In the genomic region with DNA sequence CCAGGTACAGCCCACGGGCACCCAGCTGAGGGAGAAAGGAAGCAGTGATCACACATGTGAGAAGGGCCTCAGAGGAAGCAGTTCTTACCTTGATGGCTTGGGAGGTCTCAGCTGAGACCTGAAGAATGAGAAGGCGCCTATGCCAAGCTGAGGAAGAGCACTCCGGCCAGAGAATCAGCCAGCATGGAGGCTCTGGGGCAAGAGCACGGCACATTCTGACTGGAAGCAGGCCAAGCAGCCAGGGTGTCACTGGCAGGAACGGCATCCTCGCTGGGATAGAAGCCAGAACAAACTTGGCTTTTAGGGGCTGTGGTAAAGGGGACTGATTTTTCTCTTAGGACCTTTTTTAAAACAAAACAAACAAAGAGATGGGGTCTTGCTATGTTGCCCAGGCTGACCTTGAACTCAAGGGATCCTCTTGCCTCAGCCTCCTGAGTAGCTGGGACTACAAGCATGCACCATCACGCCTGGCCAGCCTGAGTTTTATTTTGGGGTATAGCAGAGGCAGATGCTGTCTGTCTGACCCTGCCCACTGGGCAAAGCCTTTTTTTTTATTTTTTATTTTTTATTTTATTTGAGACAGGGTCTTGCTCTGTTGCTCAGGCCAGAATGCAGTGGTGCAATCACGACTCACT, we compare ENCODE assay signal across 14 cellular contexts. TPM values are rescaled to one million over a fixed set of nuclear protein-coding genes. Genes with fewer than 3 reads are reported as not detected.
DNase-seq lines count a peak whose midpoint lies in the region; ATAC-seq and TF ChIP-seq lines count a peak whose summit lies in the region.
"Had no signal": no experiment of that assay in that cellular context is flagged by ENCODE, and none has a peak within 500 bp of the region (broad histone marks: within the 10 kb centered on the region; RNA-seq: fewer than 3 reads in every experiment).

No MANE protein-coding gene starts in this region.

- no peaks in the 10 kb centered on the region for H3K9me3 Mint-ChIP-seq in activated CD4-positive, alpha-beta memory T cell treated with anti-CD3 and anti-CD28 coated beads for 36 hours
- H3K9me3 Mint-ChIP-seq: activated naive CD8-positive, alpha-beta T cell treated with anti-CD3 and anti-CD28 coated beads for 36 hours had no signal

- H3K27me3 Mint-ChIP-seq in activated CD4-positive, alpha-beta memory T cell treated with anti-CD3 and anti-CD28 coated beads for 36 hours, result no peaks in the 10 kb centered on the region
- H3K27me3 Mint-ChIP-seq: activated naive CD8-positive, alpha-beta T cell treated with anti-CD3 and anti-CD28 coated beads for 36 hours had no signal

- no peaks in the 10 kb centered on the region for H3K9me3 ChIP-seq in gastrocnemius medialis
- H3K9me3 ChIP-seq: A549 had no signal

- TF ChIP-seq CTCF in gastrocnemius medialis (IDR thresholded peaks at IDR 0.05 in 4 of 5, conservative IDR thresholded peaks at IDR 0.05 in 1 of 5), result no peak

- peaks cover 29% of the 10 kb centered on the region for H3K36me3 Mint-ChIP-seq in activated CD4-positive, alpha-beta memory T cell treated with anti-CD3 and anti-CD28 coated beads for 36 hours

- H3K36me3 ChIP-seq in gastrocnemius medialis, result peaks cover 0 to 36% of the 10 kb centered on the region in 2 donors

- H3K27ac Mint-ChIP-seq in activated CD4-positive, alpha-beta memory T cell treated with anti-CD3 and anti-CD28 coated beads for 36 hours, result no peak overlapping the region
- H3K27ac Mint-ChIP-seq: activated naive CD8-positive, alpha-beta T cell treated with anti-CD3 and anti-CD28 coated beads for 36 hours had no signal

- H3K4me1 ChIP-seq in gastrocnemius medialis, result peaks cover 23 to 30% of the 10 kb centered on the region in 2 donors
- H3K4me1 ChIP-seq: A549 had no signal

- CTCF ChIA-PET in activated CD4-positive, alpha-beta memory T cell treated with anti-CD3 and anti-CD28 coated beads for 36 hours (lab: Charles Lee), result no interaction called here

- H3K4me1 Mint-ChIP-seq in activated CD4-positive, alpha-beta memory T cell treated with anti-CD3 and anti-CD28 coated beads for 36 hours (ENCODE audit: low read depth), result no peaks in the 10 kb centered on the region
- H3K4me1 Mint-ChIP-seq: activated naive CD8-positive, alpha-beta T cell treated with anti-CD3 and anti-CD28 coated beads for 36 hours had no signal

- no peak for TF ChIP-seq POLR2A in gastrocnemius medialis (IDR thresholded peaks at IDR 0.05)

- intact Hi-C loops in cardiac septum (cut with DNase I), result no loop called here
- intact Hi-C loops in gastrocnemius medialis (cut with DNase I; ENCODE audit: low total_unique reads), result no loop called here
- intact Hi-C loops in activated CD4-positive, alpha-beta memory T cell treated with anti-CD3 and anti-CD28 coated beads for 36 hours (cut with micrococcal nuclease), result no loop called here

- POLR2A ChIA-PET in activated CD4-positive, alpha-beta memory T cell treated with anti-CD3 and anti-CD28 coated beads for 36 hours (lab: Charles Lee), result interaction anchor here (0.6 kb wide), 1 partner anchor 184 kb away, joined by 3 read pairs; no protein-coding TSS in a partner anchor

- H3K4me3 ChIP-seq in gastrocnemius medialis, result no peak overlapping the region
- H3K4me3 ChIP-seq: A549, dorsolateral prefrontal cortex had no signal

- DNase-seq in NCI-H2029 (lab: John Stamatoyannopoulos, UW) (peak; percentile 2), NCI-H2029 treated with DMSO at 0.1 percent for 48 hours (lab: John Stamatoyannopoulos, UW) (no peak), astrocyte of the hippocampus (ENCODE audit: low read depth, low spot score) (peak; percentile 40), cardiac septum (ENCODE audit: low spot score) (peak; percentile 76), gastrocnemius medialis (peak; percentile 28 to 64)
- DNase-seq in activated CD4-positive, alpha-beta memory T cell treated with anti-CD3 and anti-CD28 coated beads for 36 hours, result no peak
- DNase-seq: activated naive CD8-positive, alpha-beta T cell treated with anti-CD3 and anti-CD28 coated beads for 36 hours; stimulated activated CD4-positive, alpha-beta T cell treated with anti-CD3 and anti-CD28 coated beads, Interleukin-15, amount 100 ng/mL, for 24 hours had no signal

- no peaks in the 10 kb centered on the region for H3K27me3 ChIP-seq in gastrocnemius medialis
- H3K27me3 ChIP-seq: dorsolateral prefrontal cortex had no signal

- no peak overlapping the region for H3K4me3 Mint-ChIP-seq in activated CD4-positive, alpha-beta memory T cell treated with anti-CD3 and anti-CD28 coated beads for 36 hours
- H3K4me3 Mint-ChIP-seq: activated naive CD8-positive, alpha-beta T cell treated with anti-CD3 and anti-CD28 coated beads for 36 hours had no signal

- ATAC-seq in gastrocnemius medialis (peak; percentile 42 to 79), HG03521 (IDR thresholded peaks at IDR 0.05; ENCODE audit: unreplicated experiment) (no peak), HG03460 (IDR thresholded peaks at IDR 0.05; ENCODE audit: unreplicated experiment) (no peak)

- in situ Hi-C loops in gastrocnemius medialis (cut with MboI; ENCODE audit: low sequenced_read_pairs in 4 of 4), result no loop called here

- H3K27ac ChIP-seq in gastrocnemius medialis, result peak overlapping the region; percentile 60 to 80 (median 71)
- H3K27ac ChIP-seq: A549 had no signal

RNA-seq across cellular contexts. Expression of gene GHRH, which starts 17.6 kb away (rescaled TPM):
- total RNA-seq in cardiac septum (not detected), gastrocnemius medialis (not detected)
- total RNA-seq in activated CD4-positive, alpha-beta memory T cell treated with anti-CD3 and anti-CD28 coated beads for 36 hours, result not detected
- total RNA-seq: activated naive CD8-positive, alpha-beta T cell treated with anti-CD3 and anti-CD28 coated beads for 36 hours; lower leg skin; urinary bladder had no signal

RNA-seq across cellular contexts. Expression of gene MANBAL, which starts 45.4 kb away (rescaled TPM):
- total RNA-seq in cardiac septum (20.5 TPM), gastrocnemius medialis (10 to 100 TPM in 1 of 4 donors, 1 to 10 TPM in 3; 6.6 to 11.8 (median 7.5) TPM)
- total RNA-seq in activated CD4-positive, alpha-beta memory T cell treated with anti-CD3 and anti-CD28 coated beads for 36 hours, result 10 to 100 TPM; 11.9 to 12.5 TPM

Comparison
In these comparisons a context has a peak if more than half of its experiments do, and no peak if none do; other contexts are left out.
1. DNase-seq: peak in NCI-H2029 (single experiment), astrocyte of the hippocampus (single experiment), cardiac septum (single experiment) and gastrocnemius medialis (2 of 2); none in NCI-H2029 treated with DMSO at 0.1 percent for 48 hours (single experiment) and activated CD4-positive, alpha-beta memory T cell treated with anti-CD3 and anti-CD28 coated beads for 36 hours (single experiment).
2. ATAC-seq: peak in gastrocnemius medialis (2 of 2); none in HG03521 (single experiment) and HG03460 (single experiment).